ENCODE assay signal across 9 cellular contexts in the genomic region with DNA sequence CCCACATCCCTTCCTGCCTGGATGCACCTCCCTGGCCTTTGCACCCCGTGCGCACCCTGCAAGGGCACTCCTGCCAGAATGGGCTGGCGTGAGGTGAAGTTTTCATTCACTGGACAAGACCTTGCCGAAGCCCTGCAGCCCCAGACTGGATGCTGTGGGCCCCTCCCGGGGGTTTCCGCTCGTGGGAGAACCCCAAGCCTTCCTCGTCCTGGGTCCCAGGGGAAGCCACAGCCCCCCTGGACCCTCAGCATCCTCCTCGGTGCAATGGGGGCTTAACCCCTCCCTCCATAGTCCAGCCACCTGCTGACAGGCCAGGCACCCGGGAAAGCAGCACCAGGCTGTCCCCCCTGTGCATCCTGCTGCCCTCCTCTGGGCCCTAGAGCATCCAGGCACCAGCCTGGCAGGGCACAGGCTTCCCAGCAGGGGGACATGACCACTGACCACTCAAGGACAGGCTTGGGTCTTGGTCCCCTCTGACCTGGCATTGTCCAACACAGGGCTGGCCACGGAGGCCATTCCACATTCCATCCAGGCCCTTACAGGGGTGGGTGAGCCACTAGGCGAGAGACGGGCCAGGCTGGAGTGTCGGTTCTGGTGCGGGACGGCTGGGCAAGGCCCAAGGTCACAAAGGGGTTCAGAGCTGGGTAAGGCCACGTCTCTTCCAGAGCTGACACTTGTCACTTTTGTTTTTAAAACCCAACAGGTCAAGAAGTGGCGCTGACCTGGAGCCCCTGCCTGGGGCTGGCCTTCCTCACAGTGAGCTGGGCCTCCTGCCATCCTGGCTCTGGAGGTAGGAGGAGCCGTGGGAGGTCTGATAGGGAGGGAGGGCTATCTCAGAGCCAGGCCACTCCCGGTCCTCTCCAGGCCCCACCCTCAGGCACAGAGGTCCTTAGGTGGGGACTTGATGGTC. TPM values are rescaled to one million over a fixed set of nuclear protein-coding genes. Genes with fewer than 3 reads are reported as not detected.
DNase-seq lines count a peak whose midpoint lies in the region; ATAC-seq, FAIRE-seq and TF ChIP-seq lines count a peak whose summit lies in the region.
"Had no signal": no experiment of that assay in that cellular context is flagged by ENCODE, and none has a peak within 500 bp of the region (broad histone marks: within the 10 kb centered on the region; RNA-seq: fewer than 3 reads in every experiment).

No MANE protein-coding gene starts in this region.

- H4K20me1 ChIP-seq in astrocyte (ENCODE audit: insufficient read depth, low read length), result peaks cover 91% of the 10 kb centered on the region

- H3K4me1 ChIP-seq in HAP-1, result no peaks in the 10 kb centered on the region
- peaks cover 69% of the 10 kb centered on the region for H3K4me1 ChIP-seq in astrocyte (ENCODE audit: insufficient read depth, low read length)
- peaks cover 0 to 98% of the 10 kb centered on the region in 2 donors for H3K4me1 ChIP-seq in right atrium auricular region

- H3K4me1 Mint-ChIP-seq in astrocyte (ENCODE audit: low read depth, unreplicated experiment), result peaks cover 3% of the 10 kb centered on the region
- no peaks in the 10 kb centered on the region for H3K4me1 Mint-ChIP-seq in stimulated activated effector memory CD8-positive, alpha-beta T cell treated with anti-CD3 and anti-CD28 coated beads, Interleukin-12 subunit alpha, Interleukin-12 subunit beta, amount 100 ng/mL, for 72 hours

- in situ Hi-C loops in HAP-1 (cut with MboI; ENCODE audit: low sequenced_read_pairs), result no loop called here

- no peak for FAIRE-seq in astrocyte (lab: Jason Lieb, UNC)

- TF ChIP-seq CTCF in astrocyte (IDR thresholded peaks at IDR 0.05; ENCODE audit: insufficient read depth, low read depth, low read length) (no peak), right atrium auricular region (IDR thresholded peaks at IDR 0.05) (no peak)

- no peaks in the 10 kb centered on the region for H3K27me3 ChIP-seq in HAP-1 (ENCODE audit: low read depth)
- no peaks in the 10 kb centered on the region for H3K27me3 ChIP-seq in astrocyte (ENCODE audit: insufficient read depth, low read length)
- no peaks in the 10 kb centered on the region for H3K27me3 ChIP-seq in right atrium auricular region

- H3K9me3 ChIP-seq in HAP-1, result no peaks in the 10 kb centered on the region
- no peaks in the 10 kb centered on the region for H3K9me3 ChIP-seq in astrocyte (ENCODE audit: insufficient read depth, low read depth, low read length)
- H3K9me3 ChIP-seq in right atrium auricular region, result no peaks in the 10 kb centered on the region

- peaks cover 14% of the 10 kb centered on the region for H3K27me3 Mint-ChIP-seq in astrocyte (ENCODE audit: low read depth, unreplicated experiment)

- H3K79me2 ChIP-seq in astrocyte (ENCODE audit: insufficient read depth, low read length), result peaks cover 49% of the 10 kb centered on the region

- peak overlapping the region; percentile 21 for H3K27ac ChIP-seq in astrocyte (ENCODE audit: low read depth, low read length)
- peak overlapping the region; percentile 80 for H3K27ac ChIP-seq in right atrium auricular region

- peak overlapping the region; percentile 12 for H3K27ac Mint-ChIP-seq in astrocyte (ENCODE audit: unreplicated experiment)
- peak overlapping the region; percentile 40 for H3K27ac Mint-ChIP-seq in stimulated activated effector memory CD8-positive, alpha-beta T cell treated with anti-CD3 and anti-CD28 coated beads, Interleukin-12 subunit alpha, Interleukin-12 subunit beta, amount 100 ng/mL, for 72 hours

- no peak overlapping the region for H3K4me2 ChIP-seq in astrocyte (ENCODE audit: low read length)

- H3K9ac ChIP-seq in astrocyte (ENCODE audit: low read length), result no peak overlapping the region

- H2AFZ ChIP-seq in astrocyte (ENCODE audit: low read depth, low read length), result no peak overlapping the region

- ATAC-seq in stimulated activated effector memory CD8-positive, alpha-beta T cell treated with anti-CD3 and anti-CD28 coated beads, Interleukin-12 subunit alpha, Interleukin-12 subunit beta, amount 100 ng/mL, for 72 hours, result no peak
- no peak for ATAC-seq in GM19023 (IDR thresholded peaks at IDR 0.05; ENCODE audit: unreplicated experiment)
- no peak for ATAC-seq in HG02938 (IDR thresholded peaks at IDR 0.05; ENCODE audit: unreplicated experiment)

- no peaks in the 10 kb centered on the region for H3K9me3 Mint-ChIP-seq in astrocyte (ENCODE audit: unreplicated experiment)
- no peaks in the 10 kb centered on the region for H3K9me3 Mint-ChIP-seq in stimulated activated effector memory CD8-positive, alpha-beta T cell treated with anti-CD3 and anti-CD28 coated beads, Interleukin-12 subunit alpha, Interleukin-12 subunit beta, amount 100 ng/mL, for 72 hours

- peaks cover 41% of the 10 kb centered on the region for H3K36me3 ChIP-seq in HAP-1 (replicated peaks)
- H3K36me3 ChIP-seq in astrocyte (ENCODE audit: insufficient read depth, low read length), result peaks cover 4% of the 10 kb centered on the region
- H3K36me3 ChIP-seq in right atrium auricular region, result peaks cover 61% of the 10 kb centered on the region

- H3K36me3 Mint-ChIP-seq in astrocyte (ENCODE audit: low read depth, unreplicated experiment), result no peaks in the 10 kb centered on the region
- H3K36me3 Mint-ChIP-seq in stimulated activated effector memory CD8-positive, alpha-beta T cell treated with anti-CD3 and anti-CD28 coated beads, Interleukin-12 subunit alpha, Interleukin-12 subunit beta, amount 100 ng/mL, for 72 hours, result no peaks in the 10 kb centered on the region

- H3K4me3 ChIP-seq in HAP-1, result no peak overlapping the region
- H3K4me3 ChIP-seq in astrocyte (ENCODE audit: insufficient read depth, low read depth, low read length), result no peak overlapping the region
- no peak overlapping the region for H3K4me3 ChIP-seq in right atrium auricular region

- H3K4me3 Mint-ChIP-seq in astrocyte (ENCODE audit: unreplicated experiment), result no peak overlapping the region
- H3K4me3 Mint-ChIP-seq in stimulated activated effector memory CD8-positive, alpha-beta T cell treated with anti-CD3 and anti-CD28 coated beads, Interleukin-12 subunit alpha, Interleukin-12 subunit beta, amount 100 ng/mL, for 72 hours, result no peak overlapping the region

- peak; percentile 29 to 61 for DNase-seq in HAP-1 (ENCODE audit: low spot score in 2 of 2)
- DNase-seq in astrocyte (ENCODE audit: low read depth), result peak; percentile 59
- no peak for DNase-seq in right atrium auricular region (ENCODE audit: low spot score)
- no peak for DNase-seq in stimulated activated effector memory CD8-positive, alpha-beta T cell treated with anti-CD3 and anti-CD28 coated beads, Interleukin-12 subunit alpha, Interleukin-12 subunit beta, amount 100 ng/mL, for 72 hours (ENCODE audit: low spot score in 2 of 2)
- DNase-seq in amniotic stem cell (lab: John Stamatoyannopoulos, UW), result no peak
- no peak for DNase-seq in activated CD4-positive, alpha-beta T cell treated with anti-CD3 and anti-CD28 coated beads, Interleukin-2, amount 50 U/mL, for 1 hour
- DNase-seq: T-helper 2 cell had no signal

RNA-seq across cellular contexts. Expression of a gene that starts 41.5 kb away (rescaled TPM):
- total RNA-seq in astrocyte (8.4 and 9.6 TPM in 2 replicates), right atrium auricular region (10 to 100 TPM; 48.4 to 67.1 TPM)

Comparison
In these comparisons a context has a peak if more than half of its experiments do, and no peak if none do; other contexts are left out.
1. DNase-seq: peak in HAP-1 (2 of 2) and astrocyte (single experiment); none in right atrium auricular region (single experiment), stimulated activated effector memory CD8-positive, alpha-beta T cell treated with anti-CD3 and anti-CD28 coated beads, Interleukin-12 subunit alpha, Interleukin-12 subunit beta, amount 100 ng/mL, for 72 hours (0 of 2), amniotic stem cell (single experiment) and activated CD4-positive, alpha-beta T cell treated with anti-CD3 and anti-CD28 coated beads, Interleukin-2, amount 50 U/mL, for 1 hour (single experiment).